Comparison of ENCODE assay signal across 18 cellular contexts in the genomic region with DNA sequence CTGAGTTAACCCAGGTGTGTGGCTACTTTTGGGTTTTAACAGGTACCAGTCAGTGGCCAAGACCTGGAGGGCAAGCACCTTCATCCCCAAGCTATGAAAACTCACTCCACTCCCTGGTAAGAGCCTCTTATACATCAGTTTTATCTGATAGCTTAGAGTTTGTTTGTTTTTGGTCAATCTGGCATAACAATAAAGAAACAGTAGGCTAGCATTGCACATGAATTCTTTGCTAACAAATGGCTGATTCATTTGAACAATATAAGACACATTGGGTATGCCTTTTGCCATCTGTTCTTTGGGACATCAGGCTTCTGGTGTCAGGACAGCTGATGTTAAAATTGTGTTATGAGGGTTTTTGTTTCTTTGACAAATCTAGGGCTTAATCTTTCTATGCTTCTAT.
DNase-seq lines count a peak whose midpoint lies in the region; ATAC-seq and TF ChIP-seq lines count a peak whose summit lies in the region.
"Had no signal": no experiment of that assay in that cellular context is flagged by ENCODE, and none has a peak within 500 bp of the region (broad histone marks: within the 10 kb centered on the region; RNA-seq: fewer than 3 reads in every experiment).

No MANE protein-coding gene starts in this region.

- no peak overlapping the region; a peak in 1 of 5 replicates for H3K4me3 Mint-ChIP-seq in H9
- no peak overlapping the region for H3K4me3 Mint-ChIP-seq in activated CD4-positive, alpha-beta memory T cell treated with anti-CD3 and anti-CD28 coated beads, Interleukin-2, amount 10 ng/mL, durations not matched to agents 7 days and 5 days
- H3K4me3 Mint-ChIP-seq: stimulated activated memory B cell treated with anti-CD40 and anti-IgM and Interleukin-4, amounts not matched to agents 10 μg/mL and 1 μg/mL and 100 μg/mL, for 72 hours had no signal

- H3K36me3 ChIP-seq in SJSA1, result peaks cover 45% of the 10 kb centered on the region

- H3K14ac ChIP-seq in H9 (ENCODE audit: insufficient read depth, low read length), result no peak overlapping the region

- TF ChIP-seq CTCF in H9 (conservative IDR thresholded peaks at IDR 0.05), result no peak

- H4K5ac ChIP-seq in H9 (ENCODE audit: insufficient read length, low read depth, low read length), result no peak overlapping the region

- peaks cover 27 to 41% of the 10 kb centered on the region in 2 experiments for H3K4me1 Mint-ChIP-seq in H9
- no peaks in the 10 kb centered on the region for H3K4me1 Mint-ChIP-seq in activated CD4-positive, alpha-beta memory T cell treated with anti-CD3 and anti-CD28 coated beads, Interleukin-2, amount 10 ng/mL, durations not matched to agents 7 days and 5 days
- H3K4me1 Mint-ChIP-seq: stimulated activated memory B cell treated with anti-CD40 and anti-IgM and Interleukin-4, amounts not matched to agents 10 μg/mL and 1 μg/mL and 100 μg/mL, for 72 hours had no signal

- no peak overlapping the region for H3K56ac ChIP-seq in H9 (ENCODE audit: insufficient read length, low read depth, low read length)

- no peaks in the 10 kb centered on the region for H3K9me3 ChIP-seq in H9 (ENCODE audit: control insufficient read depth, low read depth, low read length)
- H3K9me3 ChIP-seq in SJSA1 (replicated peaks), result peaks cover 3% of the 10 kb centered on the region; the same call in 1 of the 2 replicates
- H3K9me3 ChIP-seq: BLaER1 treated with 17β-estradiol and CSF1 and Interleukin-3, amounts not matched to agents 10 nM and 100 nM; gastroesophageal sphincter; tibial artery had no signal

- peak overlapping the region; percentile 21 for H3K4me2 ChIP-seq in H9 (ENCODE audit: insufficient read depth, insufficient read length, low read length)
- H3K4me2 ChIP-seq: BLaER1 treated with 17β-estradiol and CSF1 and Interleukin-3, amounts not matched to agents 10 nM and 100 nM had no signal

- no peak overlapping the region for H2BK120ac ChIP-seq in H9 (ENCODE audit: low read depth, low read length, poor library complexity, severe bottlenecking)

- H3K27ac Mint-ChIP-seq in H9, result peak overlapping the region in 2 of 3 experiments; percentile 68 to 94; a peak in 5 of 7 replicates
- no peak overlapping the region for H3K27ac Mint-ChIP-seq in activated CD4-positive, alpha-beta memory T cell treated with anti-CD3 and anti-CD28 coated beads, Interleukin-2, amount 10 ng/mL, durations not matched to agents 7 days and 5 days
- H3K27ac Mint-ChIP-seq: progenitor cell of endocrine pancreas; stimulated activated memory B cell treated with anti-CD40 and anti-IgM and Interleukin-4, amounts not matched to agents 10 μg/mL and 1 μg/mL and 100 μg/mL, for 72 hours had no signal

- H3K4me1 ChIP-seq in H9 (ENCODE audit: insufficient read depth, low read length), result peaks cover 7% of the 10 kb centered on the region; the same call in 1 of the 2 replicates
- peaks cover 16% of the 10 kb centered on the region for H3K4me1 ChIP-seq in SJSA1 (replicated peaks)
- H3K4me1 ChIP-seq: BLaER1 treated with 17β-estradiol and CSF1 and Interleukin-3, amounts not matched to agents 10 nM and 100 nM; tibial artery had no signal

- no peak overlapping the region for H3T11ph ChIP-seq in H9 (ENCODE audit: low read length)

- H4K20me1 ChIP-seq in H9 (ENCODE audit: control insufficient read depth, insufficient read depth, insufficient read length), result no peaks in the 10 kb centered on the region

- no peak overlapping the region for H2BK5ac ChIP-seq in H9 (ENCODE audit: insufficient read length, low read length)

- no peak overlapping the region for H3K4me3 ChIP-seq in SJSA1
- H3K4me3 ChIP-seq: BLaER1 treated with 17β-estradiol and CSF1 and Interleukin-3, amounts not matched to agents 10 nM and 100 nM; gastroesophageal sphincter; tibial artery had no signal

- H3K27ac ChIP-seq in H9 (ENCODE audit: insufficient read length, low read depth, low read length), result no peak overlapping the region
- peak overlapping the region; percentile 88 for H3K27ac ChIP-seq in SJSA1
- H3K27ac ChIP-seq: BLaER1 treated with 17β-estradiol and CSF1 and Interleukin-3, amounts not matched to agents 10 nM and 100 nM; gastroesophageal sphincter; tibial artery had no signal

- H2AFZ ChIP-seq in H9 (ENCODE audit: low read length), result no peak overlapping the region

- POLR2A ChIA-PET in activated CD4-positive, alpha-beta memory T cell treated with anti-CD3 and anti-CD28 coated beads, Interleukin-2, amount 10 ng/mL, durations not matched to agents 7 days and 5 days (lab: Charles Lee), result no interaction called here

- no peak overlapping the region for H2BK20ac ChIP-seq in H9 (ENCODE audit: low read depth, low read length, poor library complexity, severe bottlenecking)

- H4K8ac ChIP-seq in H9 (replicated peaks; ENCODE audit: insufficient read length, low read depth, low read length), result no peak overlapping the region

- no peak overlapping the region for H2BK12ac ChIP-seq in H9 (ENCODE audit: insufficient read length, low read depth, low read length)

- H3K23me2 ChIP-seq in H9 (ENCODE audit: insufficient read length, low read depth, low read length, poor library complexity, severe bottlenecking), result no peaks in the 10 kb centered on the region

- H3K4ac ChIP-seq in H9 (ENCODE audit: low read depth, low read length), result no peak overlapping the region

- no peaks in the 10 kb centered on the region; a peak in 1 of 5 replicates for H3K9me3 Mint-ChIP-seq in H9
- H3K9me3 Mint-ChIP-seq in activated CD4-positive, alpha-beta memory T cell treated with anti-CD3 and anti-CD28 coated beads, Interleukin-2, amount 10 ng/mL, durations not matched to agents 7 days and 5 days, result no peaks in the 10 kb centered on the region
- H3K9me3 Mint-ChIP-seq: stimulated activated memory B cell treated with anti-CD40 and anti-IgM and Interleukin-4, amounts not matched to agents 10 μg/mL and 1 μg/mL and 100 μg/mL, for 72 hours had no signal

- H2AK5ac ChIP-seq in H9 (ENCODE audit: insufficient read length, low read length), result no peak overlapping the region

- no peak overlapping the region for H2BK15ac ChIP-seq in H9 (ENCODE audit: low read depth, low read length)

- H3K27me3 ChIP-seq in H9 (ENCODE audit: insufficient read depth, low read length) (no peaks in the 10 kb centered on the region), SJSA1 (replicated peaks) (no peaks in the 10 kb centered on the region)
- H3K27me3 ChIP-seq: BLaER1 treated with 17β-estradiol and CSF1 and Interleukin-3, amounts not matched to agents 10 nM and 100 nM; gastroesophageal sphincter; tibial artery had no signal

- no peak overlapping the region for H3K9ac ChIP-seq in H9 (ENCODE audit: extremely low read depth, insufficient read length, low read length)
- H3K9ac ChIP-seq: BLaER1 treated with 17β-estradiol and CSF1 and Interleukin-3, amounts not matched to agents 10 nM and 100 nM had no signal

- H3K23ac ChIP-seq in H9 (ENCODE audit: insufficient read length, low read depth, low read length), result no peak overlapping the region

- H3K36me3 Mint-ChIP-seq in H9 (ENCODE audit: insufficient read depth in 1 of 3, low read depth in 3 of 3), result peaks cover 35 to 48% (median 35%) of the 10 kb centered on the region in 3 experiments
- peaks cover 22% of the 10 kb centered on the region for H3K36me3 Mint-ChIP-seq in activated CD4-positive, alpha-beta memory T cell treated with anti-CD3 and anti-CD28 coated beads, Interleukin-2, amount 10 ng/mL, durations not matched to agents 7 days and 5 days (ENCODE audit: low read depth)

- no peaks in the 10 kb centered on the region for H3K79me2 ChIP-seq in H9 (ENCODE audit: insufficient read depth, low read length)

- H3K27me3 Mint-ChIP-seq in H9 (ENCODE audit: low read depth), result no peaks in the 10 kb centered on the region
- no peaks in the 10 kb centered on the region for H3K27me3 Mint-ChIP-seq in activated CD4-positive, alpha-beta memory T cell treated with anti-CD3 and anti-CD28 coated beads, Interleukin-2, amount 10 ng/mL, durations not matched to agents 7 days and 5 days
- H3K27me3 Mint-ChIP-seq: progenitor cell of endocrine pancreas; stimulated activated memory B cell treated with anti-CD40 and anti-IgM and Interleukin-4, amounts not matched to agents 10 μg/mL and 1 μg/mL and 100 μg/mL, for 72 hours had no signal

- CTCF ChIA-PET in activated CD4-positive, alpha-beta memory T cell treated with anti-CD3 and anti-CD28 coated beads, Interleukin-2, amount 10 ng/mL, durations not matched to agents 7 days and 5 days (lab: Charles Lee), result no interaction called here

- no peak overlapping the region for H3K18ac ChIP-seq in H9 (ENCODE audit: insufficient read length, low read depth, low read length)

- no peaks in the 10 kb centered on the region for H3K79me1 ChIP-seq in H9 (ENCODE audit: insufficient read depth, low read depth, low read length, poor library complexity, severe bottlenecking)

- DNase-seq in H9 (no peak), SJSA1 (ENCODE audit: low read depth in 1 of 2, low spot score in 2 of 2) (peak in 1 of 2 experiments; percentile 53), fibroblast of peridontal ligament (ENCODE audit: extremely low read depth) (peak; percentile 21), renal cortical epithelial cell (ENCODE audit: low read depth) (peak; percentile 23), HPDE6-E6E7 (ENCODE audit: extremely low spot score) (no peak)
- no peak for DNase-seq in activated CD4-positive, alpha-beta memory T cell treated with anti-CD3 and anti-CD28 coated beads, Interleukin-2, amount 10 ng/mL, durations not matched to agents 7 days and 5 days
- DNase-seq: effector memory CD4-positive, alpha-beta T cell; Karpas-422; NCI-H446; tibial artery had no signal

- H4K91ac ChIP-seq in H9 (ENCODE audit: insufficient read length, low read depth, low read length), result no peak overlapping the region

- no peak for ATAC-seq in HG02938 (IDR thresholded peaks at IDR 0.05; ENCODE audit: unreplicated experiment)
- no peak for ATAC-seq in HG02840 (IDR thresholded peaks at IDR 0.05; ENCODE audit: low FRiP score, unreplicated experiment)
- ATAC-seq: activated CD4-positive, CD25-positive, alpha-beta regulatory T cell treated with anti-CD3 and anti-CD28 coated beads, Interleukin-2, amount 50 U/mL, for 24 hours; gastroesophageal sphincter; Right ventricle myocardium inferior; stimulated activated memory B cell treated with anti-CD40 and anti-IgM and Interleukin-4, amounts not matched to agents 10 μg/mL and 1 μg/mL and 100 μg/mL, for 72 hours had no signal

Comparison
In these comparisons a context has a peak if more than half of its experiments do, and no peak if none do; other contexts are left out.
1. DNase-seq: peak in fibroblast of peridontal ligament (single experiment) and renal cortical epithelial cell (single experiment); none in H9 (single experiment), activated CD4-positive, alpha-beta memory T cell treated with anti-CD3 and anti-CD28 coated beads, Interleukin-2, amount 10 ng/mL, durations not matched to agents 7 days and 5 days (single experiment) and HPDE6-E6E7 (single experiment).